8 cellular contexts compared by ENCODE assay signal in the genomic region with DNA sequence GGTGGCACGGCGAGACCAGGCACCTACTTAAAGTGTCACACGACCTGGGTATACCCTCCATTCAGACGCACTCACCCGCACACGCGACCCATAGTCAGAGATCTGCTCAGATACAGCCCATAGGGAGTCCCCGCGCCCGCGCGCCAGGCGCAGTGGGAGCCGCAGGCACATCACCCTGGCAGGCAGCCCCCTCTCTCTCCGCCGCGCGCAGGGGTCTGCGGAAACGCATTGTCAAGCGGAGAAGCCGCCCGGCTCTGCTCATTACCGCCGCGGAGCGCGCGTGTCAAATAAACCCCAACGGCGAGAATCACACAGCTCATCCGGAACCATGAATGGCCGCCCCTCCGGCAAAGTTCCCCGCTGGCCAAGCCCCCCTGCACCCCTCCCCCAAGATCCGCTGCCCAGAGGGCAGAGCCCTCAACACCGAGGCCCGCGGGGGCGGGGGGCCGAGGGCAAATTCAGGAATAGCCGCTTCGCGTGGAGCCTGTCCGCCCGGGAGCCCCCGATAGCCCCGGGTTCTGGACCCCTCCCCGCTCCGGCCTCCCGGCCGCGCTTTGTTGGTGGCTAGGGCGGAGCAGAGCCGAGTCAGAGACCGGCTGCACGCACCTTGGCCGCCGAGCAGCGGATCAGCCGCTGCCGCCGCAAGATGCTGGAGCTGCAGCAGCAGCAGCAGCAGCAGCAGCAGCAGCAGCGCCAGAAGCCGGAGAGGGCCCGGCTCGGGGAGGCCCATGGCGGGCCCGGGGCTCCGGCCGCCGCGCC. TPM values are rescaled to one million over a fixed set of nuclear protein-coding genes. Genes with fewer than 3 reads are reported as not detected.
DNase-seq lines count a peak whose midpoint lies in the region; ATAC-seq and TF ChIP-seq lines count a peak whose summit lies in the region.

No MANE protein-coding gene starts in this region.

- CTCF ChIA-PET in activated naive CD4-positive, alpha-beta T cell treated with anti-CD3 and anti-CD28 coated beads, Interleukin-2, amount 10 ng/mL, durations not matched to agents 7 days and 5 days (lab: Charles Lee), result interaction anchor here (1.8 to 2.8 kb wide), 2 partner anchors 40 to 66 kb away, joined by 9 read pairs; no protein-coding TSS in a partner anchor

- TF ChIP-seq CTCF in 22Rv1 (IDR thresholded peaks at IDR 0.05) (no peak), right atrium auricular region (IDR thresholded peaks at IDR 0.05) (no peak)

- H3K27ac Mint-ChIP-seq in activated naive CD4-positive, alpha-beta T cell treated with anti-CD3 and anti-CD28 coated beads, Interleukin-2, amount 10 ng/mL, durations not matched to agents 7 days and 5 days, result peak overlapping the region; percentile 96

- H3K36me3 Mint-ChIP-seq in activated naive CD4-positive, alpha-beta T cell treated with anti-CD3 and anti-CD28 coated beads, Interleukin-2, amount 10 ng/mL, durations not matched to agents 7 days and 5 days, result peaks cover 28% of the 10 kb centered on the region

- H3K27ac ChIP-seq in 22Rv1 (peak overlapping the region; percentile 66), right atrium auricular region (peak overlapping the region; percentile 26 to 39)

- peaks cover 52% of the 10 kb centered on the region for H3K4me1 Mint-ChIP-seq in activated naive CD4-positive, alpha-beta T cell treated with anti-CD3 and anti-CD28 coated beads, Interleukin-2, amount 10 ng/mL, durations not matched to agents 7 days and 5 days

- peak overlapping the region; percentile 97 for H3K4me2 ChIP-seq in skeletal muscle satellite cell (ENCODE audit: low read length)

- H3K27me3 Mint-ChIP-seq in activated naive CD4-positive, alpha-beta T cell treated with anti-CD3 and anti-CD28 coated beads, Interleukin-2, amount 10 ng/mL, durations not matched to agents 7 days and 5 days, result peaks cover 4% of the 10 kb centered on the region

- H3K9me3 ChIP-seq in right atrium auricular region (no peaks in the 10 kb centered on the region), skeletal muscle satellite cell (replicated peaks; ENCODE audit: low read length) (no peaks in the 10 kb centered on the region)

- no peaks in the 10 kb centered on the region for H3K9me3 Mint-ChIP-seq in activated naive CD4-positive, alpha-beta T cell treated with anti-CD3 and anti-CD28 coated beads, Interleukin-2, amount 10 ng/mL, durations not matched to agents 7 days and 5 days

- H3K4me1 ChIP-seq in right atrium auricular region (peaks cover 0 to 31% of the 10 kb centered on the region in 2 donors), skeletal muscle satellite cell (ENCODE audit: control insufficient read depth, insufficient read depth, low read length) (peaks cover 11% of the 10 kb centered on the region)

- peak overlapping the region; percentile 75 for H3K9ac ChIP-seq in skeletal muscle satellite cell (ENCODE audit: low read depth, low read length)

- DNase-seq in SHP77 treated with DMSO at 0.1 percent for 48 hours (lab: John Stamatoyannopoulos, UW), result peak; percentile 6
- peak; percentile 75 for DNase-seq in activated naive CD4-positive, alpha-beta T cell treated with anti-CD3 and anti-CD28 coated beads, Interleukin-2, amount 10 ng/mL, durations not matched to agents 7 days and 5 days
- DNase-seq in right atrium auricular region (ENCODE audit: low spot score), result no peak
- DNase-seq in GOT3 (lab: John Stamatoyannopoulos, UW), result no peak

- H3K27me3 ChIP-seq in right atrium auricular region, result no peaks in the 10 kb centered on the region
- no peaks in the 10 kb centered on the region for H3K27me3 ChIP-seq in skeletal muscle satellite cell (ENCODE audit: control insufficient read depth, insufficient read depth, low read length)

- peak; percentile 4 for ATAC-seq in GM18861 (IDR thresholded peaks at IDR 0.05; ENCODE audit: unreplicated experiment)
- peak; percentile 9 for ATAC-seq in HG03439 (IDR thresholded peaks at IDR 0.05; ENCODE audit: unreplicated experiment)

- H3K36me3 ChIP-seq in right atrium auricular region (no peaks in the 10 kb centered on the region), skeletal muscle satellite cell (ENCODE audit: insufficient read depth, low read length) (peaks cover 5% of the 10 kb centered on the region)

- H3K4me3 Mint-ChIP-seq in activated naive CD4-positive, alpha-beta T cell treated with anti-CD3 and anti-CD28 coated beads, Interleukin-2, amount 10 ng/mL, durations not matched to agents 7 days and 5 days, result peak overlapping the region; percentile 96

- H3K4me3 ChIP-seq in right atrium auricular region (peak overlapping the region; percentile 54 to 73), skeletal muscle satellite cell (ENCODE audit: low read length) (peak overlapping the region; percentile 76)

RNA-seq across cellular contexts. Expression of a gene that starts 0.5 kb away (rescaled TPM):
- total RNA-seq in right atrium auricular region, result 1 to 10 TPM; 2.2 to 3.6 TPM
- total RNA-seq in skeletal muscle satellite cell (2012; rRNA removed), result 27.9 and 28.6 TPM in 2 replicates

Comparison
In these comparisons a context has a peak if more than half of its experiments do, and no peak if none do; other contexts are left out.
1. DNase-seq: peak in SHP77 treated with DMSO at 0.1 percent for 48 hours (single experiment) and activated naive CD4-positive, alpha-beta T cell treated with anti-CD3 and anti-CD28 coated beads, Interleukin-2, amount 10 ng/mL, durations not matched to agents 7 days and 5 days (single experiment); none in right atrium auricular region (single experiment) and GOT3 (single experiment).